ENCODE assay signal across 2 cellular contexts in the genomic region with DNA sequence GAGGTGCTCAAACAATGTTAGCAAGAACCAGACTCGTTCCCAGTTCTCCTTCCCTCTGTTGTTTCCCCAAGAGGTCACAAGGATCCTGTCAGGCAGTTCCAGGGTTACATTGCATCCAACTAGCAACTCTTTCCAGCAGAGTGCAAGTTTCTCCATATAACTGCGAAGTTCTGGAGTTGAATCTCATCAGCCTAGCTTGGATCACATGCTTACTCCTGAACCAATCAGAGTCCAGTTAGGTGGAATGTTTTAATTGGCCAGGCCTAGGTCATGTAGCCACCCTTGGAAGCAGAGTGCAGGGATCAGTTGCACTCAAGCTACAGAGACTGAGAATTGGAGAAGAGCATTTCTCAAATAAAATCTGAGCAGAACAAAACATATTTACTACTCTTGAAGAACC.
TF ChIP-seq lines count a peak whose summit lies in the region.

No MANE protein-coding gene starts in this region.

TF ChIP-seq in GM23338, 12 proteins besides CTCF, POLR2A, EP300 and RAD21 (continued from another document):
- TF ChIP-seq POLR2AphosphoS5 (IDR thresholded peaks at IDR 0.05; ENCODE audit: low read depth): no peak
- TF ChIP-seq JUNB (IDR thresholded peaks at IDR 0.05; ENCODE audit: unreplicated experiment): no peak
TF ChIP-seq in GM23338: peak in this region for 0.

TF ChIP-seq in K562, 482 proteins besides CTCF, POLR2A, EP300 and RAD21 (continued from another document):
- TF ChIP-seq, protein P1, sequence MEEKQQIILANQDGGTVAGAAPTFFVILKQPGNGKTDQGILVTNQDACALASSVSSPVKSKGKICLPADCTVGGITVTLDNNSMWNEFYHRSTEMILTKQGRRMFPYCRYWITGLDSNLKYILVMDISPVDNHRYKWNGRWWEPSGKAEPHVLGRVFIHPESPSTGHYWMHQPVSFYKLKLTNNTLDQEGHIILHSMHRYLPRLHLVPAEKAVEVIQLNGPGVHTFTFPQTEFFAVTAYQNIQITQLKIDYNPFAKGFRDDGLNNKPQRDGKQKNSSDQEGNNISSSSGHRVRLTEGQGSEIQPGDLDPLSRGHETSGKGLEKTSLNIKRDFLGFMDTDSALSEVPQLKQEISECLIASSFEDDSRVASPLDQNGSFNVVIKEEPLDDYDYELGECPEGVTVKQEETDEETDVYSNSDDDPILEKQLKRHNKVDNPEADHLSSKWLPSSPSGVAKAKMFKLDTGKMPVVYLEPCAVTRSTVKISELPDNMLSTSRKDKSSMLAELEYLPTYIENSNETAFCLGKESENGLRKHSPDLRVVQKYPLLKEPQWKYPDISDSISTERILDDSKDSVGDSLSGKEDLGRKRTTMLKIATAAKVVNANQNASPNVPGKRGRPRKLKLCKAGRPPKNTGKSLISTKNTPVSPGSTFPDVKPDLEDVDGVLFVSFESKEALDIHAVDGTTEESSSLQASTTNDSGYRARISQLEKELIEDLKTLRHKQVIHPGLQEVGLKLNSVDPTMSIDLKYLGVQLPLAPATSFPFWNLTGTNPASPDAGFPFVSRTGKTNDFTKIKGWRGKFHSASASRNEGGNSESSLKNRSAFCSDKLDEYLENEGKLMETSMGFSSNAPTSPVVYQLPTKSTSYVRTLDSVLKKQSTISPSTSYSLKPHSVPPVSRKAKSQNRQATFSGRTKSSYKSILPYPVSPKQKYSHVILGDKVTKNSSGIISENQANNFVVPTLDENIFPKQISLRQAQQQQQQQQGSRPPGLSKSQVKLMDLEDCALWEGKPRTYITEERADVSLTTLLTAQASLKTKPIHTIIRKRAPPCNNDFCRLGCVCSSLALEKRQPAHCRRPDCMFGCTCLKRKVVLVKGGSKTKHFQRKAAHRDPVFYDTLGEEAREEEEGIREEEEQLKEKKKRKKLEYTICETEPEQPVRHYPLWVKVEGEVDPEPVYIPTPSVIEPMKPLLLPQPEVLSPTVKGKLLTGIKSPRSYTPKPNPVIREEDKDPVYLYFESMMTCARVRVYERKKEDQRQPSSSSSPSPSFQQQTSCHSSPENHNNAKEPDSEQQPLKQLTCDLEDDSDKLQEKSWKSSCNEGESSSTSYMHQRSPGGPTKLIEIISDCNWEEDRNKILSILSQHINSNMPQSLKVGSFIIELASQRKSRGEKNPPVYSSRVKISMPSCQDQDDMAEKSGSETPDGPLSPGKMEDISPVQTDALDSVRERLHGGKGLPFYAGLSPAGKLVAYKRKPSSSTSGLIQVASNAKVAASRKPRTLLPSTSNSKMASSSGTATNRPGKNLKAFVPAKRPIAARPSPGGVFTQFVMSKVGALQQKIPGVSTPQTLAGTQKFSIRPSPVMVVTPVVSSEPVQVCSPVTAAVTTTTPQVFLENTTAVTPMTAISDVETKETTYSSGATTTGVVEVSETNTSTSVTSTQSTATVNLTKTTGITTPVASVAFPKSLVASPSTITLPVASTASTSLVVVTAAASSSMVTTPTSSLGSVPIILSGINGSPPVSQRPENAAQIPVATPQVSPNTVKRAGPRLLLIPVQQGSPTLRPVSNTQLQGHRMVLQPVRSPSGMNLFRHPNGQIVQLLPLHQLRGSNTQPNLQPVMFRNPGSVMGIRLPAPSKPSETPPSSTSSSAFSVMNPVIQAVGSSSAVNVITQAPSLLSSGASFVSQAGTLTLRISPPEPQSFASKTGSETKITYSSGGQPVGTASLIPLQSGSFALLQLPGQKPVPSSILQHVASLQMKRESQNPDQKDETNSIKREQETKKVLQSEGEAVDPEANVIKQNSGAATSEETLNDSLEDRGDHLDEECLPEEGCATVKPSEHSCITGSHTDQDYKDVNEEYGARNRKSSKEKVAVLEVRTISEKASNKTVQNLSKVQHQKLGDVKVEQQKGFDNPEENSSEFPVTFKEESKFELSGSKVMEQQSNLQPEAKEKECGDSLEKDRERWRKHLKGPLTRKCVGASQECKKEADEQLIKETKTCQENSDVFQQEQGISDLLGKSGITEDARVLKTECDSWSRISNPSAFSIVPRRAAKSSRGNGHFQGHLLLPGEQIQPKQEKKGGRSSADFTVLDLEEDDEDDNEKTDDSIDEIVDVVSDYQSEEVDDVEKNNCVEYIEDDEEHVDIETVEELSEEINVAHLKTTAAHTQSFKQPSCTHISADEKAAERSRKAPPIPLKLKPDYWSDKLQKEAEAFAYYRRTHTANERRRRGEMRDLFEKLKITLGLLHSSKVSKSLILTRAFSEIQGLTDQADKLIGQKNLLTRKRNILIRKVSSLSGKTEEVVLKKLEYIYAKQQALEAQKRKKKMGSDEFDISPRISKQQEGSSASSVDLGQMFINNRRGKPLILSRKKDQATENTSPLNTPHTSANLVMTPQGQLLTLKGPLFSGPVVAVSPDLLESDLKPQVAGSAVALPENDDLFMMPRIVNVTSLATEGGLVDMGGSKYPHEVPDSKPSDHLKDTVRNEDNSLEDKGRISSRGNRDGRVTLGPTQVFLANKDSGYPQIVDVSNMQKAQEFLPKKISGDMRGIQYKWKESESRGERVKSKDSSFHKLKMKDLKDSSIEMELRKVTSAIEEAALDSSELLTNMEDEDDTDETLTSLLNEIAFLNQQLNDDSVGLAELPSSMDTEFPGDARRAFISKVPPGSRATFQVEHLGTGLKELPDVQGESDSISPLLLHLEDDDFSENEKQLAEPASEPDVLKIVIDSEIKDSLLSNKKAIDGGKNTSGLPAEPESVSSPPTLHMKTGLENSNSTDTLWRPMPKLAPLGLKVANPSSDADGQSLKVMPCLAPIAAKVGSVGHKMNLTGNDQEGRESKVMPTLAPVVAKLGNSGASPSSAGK (IDR thresholded peaks at IDR 0.05): peak; percentile 51; the same call in 1 of the 2 replicates
- TF ChIP-seq HSF4 (CRISPR knock-in tag; IDR thresholded peaks at IDR 0.05; ENCODE audit: borderline replicate concordance) (no peak), RAD51 (IDR thresholded peaks at IDR 0.05; ENCODE audit: borderline replicate concordance, low read depth) (peak; percentile 76), ZNF311 (CRISPR knock-in tag; IDR thresholded peaks at IDR 0.05) (no peak)
